In genomic region chr12:6140646-6141045, GRCh38 we compare ENCODE assay signal across 9 cellular contexts. TPM values are rescaled to one million over a fixed set of nuclear protein-coding genes. Genes with fewer than 3 reads are reported as not detected.
DNase-seq lines count a peak whose midpoint lies in the region; ATAC-seq and TF ChIP-seq lines count a peak whose summit lies in the region.
"Had no signal": no experiment of that assay in that cellular context is flagged by ENCODE, and none has a peak within 500 bp of the region (broad histone marks: within the 10 kb centered on the region; RNA-seq: fewer than 3 reads in every experiment).

No MANE protein-coding gene starts in this region.

- intact Hi-C loops in PC-3 (cut with micrococcal nuclease) = no loop called here

- no TSS peak for BruUV-seq in PC-3 (replicated peaks; lab: Mats Ljungman, UMichigan)

- no peaks in the 10 kb centered on the region for H3F3A ChIP-seq in PC-3 (ENCODE audit: low read length, unreplicated experiment)

- peak overlapping the region; percentile 75 to 89 (median 82) for H3K4me2 ChIP-seq in BLaER1 treated with 17β-estradiol and CSF1 and Interleukin-3, amounts not matched to agents 10 nM and 100 nM
- no peak overlapping the region for H3K4me2 ChIP-seq in PC-3 (ENCODE audit: low read length)

- no peak overlapping the region for H2AFZ ChIP-seq in PC-3 (ENCODE audit: low read length)

- CTCF ChIA-PET in PC-3 (lab: Charles Lee) = no interaction called here

- POLR2A ChIA-PET in PC-3 (lab: Charles Lee; ENCODE audit: unreplicated experiment) = no interaction called here

- H3K36me3 ChIP-seq in BLaER1 treated with 17β-estradiol and CSF1 and Interleukin-3, amounts not matched to agents 10 nM and 100 nM = no peaks in the 10 kb centered on the region
- no peaks in the 10 kb centered on the region for H3K36me3 ChIP-seq in RWPE2 (ENCODE audit: low read depth)
- no peaks in the 10 kb centered on the region for H3K36me3 ChIP-seq in neutrophil
- no peaks in the 10 kb centered on the region for H3K36me3 ChIP-seq in PC-3 (ENCODE audit: low read depth, low read length)

- H3K36me3 Mint-ChIP-seq in endothelial cell (ENCODE audit: low read depth, unreplicated experiment) = peaks cover 3% of the 10 kb centered on the region

- DNase-seq in RWPE2 (ENCODE audit: low spot score) = peak; percentile 9
- no peak for DNase-seq in endothelial cell (ENCODE audit: low spot score)
- no peak for DNase-seq in stimulated activated CD4-positive, alpha-beta T cell treated with anti-CD3 and anti-CD28 coated beads, Interleukin-4, amount 100 ng/mL, for 1 hour
- DNase-seq in PC-3 = no peak
- DNase-seq in NCI-H1417 treated with DMSO at 0.1 percent for 48 hours (lab: John Stamatoyannopoulos, UW) = no peak
- DNase-seq: NCI-H2171 had no signal

- ATAC-seq in RWPE2 (ENCODE audit: low read depth) (no peak), PC-3 (no peak), GM18517 (IDR thresholded peaks at IDR 0.05; ENCODE audit: unreplicated experiment) (no peak)

- H3K9me2 ChIP-seq in PC-3 (replicated peaks; ENCODE audit: low read length) = no peaks in the 10 kb centered on the region

- no peak overlapping the region for H3K4me3 Mint-ChIP-seq in endothelial cell (ENCODE audit: unreplicated experiment)

- peak overlapping the region; percentile 80 to 90 (median 86) for H3K9ac ChIP-seq in BLaER1 treated with 17β-estradiol and CSF1 and Interleukin-3, amounts not matched to agents 10 nM and 100 nM
- no peak overlapping the region for H3K9ac ChIP-seq in PC-3 (ENCODE audit: low read length)

- TF ChIP-seq CTCF in RWPE2 (IDR thresholded peaks at IDR 0.05; ENCODE audit: poor library complexity, severe bottlenecking) (no peak), endothelial cell (IDR thresholded peaks at IDR 0.05; ENCODE audit: unreplicated experiment) (no peak), neutrophil (IDR thresholded peaks at IDR 0.05) (no peak), PC-3 (conservative IDR thresholded peaks at IDR 0.05; ENCODE audit: low read depth, low read length) (no peak)

- H3K27ac ChIP-seq in BLaER1 treated with 17β-estradiol and CSF1 and Interleukin-3, amounts not matched to agents 10 nM and 100 nM = peak overlapping the region; percentile 96 to 99 (median 98)
- H3K27ac ChIP-seq in RWPE2 (ENCODE audit: poor library complexity, severe bottlenecking) = no peak overlapping the region
- H3K27ac ChIP-seq in neutrophil = peak overlapping the region; percentile 97
- H3K27ac ChIP-seq in PC-3 (ENCODE audit: low read length) = no peak overlapping the region

- H3K27me3 ChIP-seq in BLaER1 treated with 17β-estradiol and CSF1 and Interleukin-3, amounts not matched to agents 10 nM and 100 nM = no peaks in the 10 kb centered on the region
- H3K27me3 ChIP-seq in RWPE2 (ENCODE audit: insufficient read depth, poor library complexity, severe bottlenecking) (no peaks in the 10 kb centered on the region), neutrophil (no peaks in the 10 kb centered on the region), PC-3 (ENCODE audit: low read length) (no peaks in the 10 kb centered on the region)

- H3K4me3 ChIP-seq in BLaER1 treated with 17β-estradiol and CSF1 and Interleukin-3, amounts not matched to agents 10 nM and 100 nM = peak overlapping the region in 7 of 10 experiments; percentile 0 to 17 (median 12); a peak in 7 of 20 replicates
- H3K4me3 ChIP-seq in RWPE2 (ENCODE audit: severe bottlenecking) (no peak overlapping the region), neutrophil (ENCODE audit: low read depth in 1 of 2, low read length in 1 of 2) (peak overlapping the region; percentile 16 to 21), PC-3 (ENCODE audit: low read length) (no peak overlapping the region)

- peaks cover 0 to 35% (median 11%) of the 10 kb centered on the region in 11 experiments; a peak in 13 of 22 replicates for H3K9me3 ChIP-seq in BLaER1 treated with 17β-estradiol and CSF1 and Interleukin-3, amounts not matched to agents 10 nM and 100 nM (replicated peaks in 1 of 11)
- H3K9me3 ChIP-seq in RWPE2 (ENCODE audit: severe bottlenecking) = no peaks in the 10 kb centered on the region
- H3K9me3 ChIP-seq in neutrophil = no peaks in the 10 kb centered on the region
- no peaks in the 10 kb centered on the region for H3K9me3 ChIP-seq in PC-3 (ENCODE audit: low read length)

- peaks cover 2% of the 10 kb centered on the region for H3K27me3 Mint-ChIP-seq in endothelial cell (ENCODE audit: unreplicated experiment)

- H3K27ac Mint-ChIP-seq in endothelial cell (ENCODE audit: unreplicated experiment) = peak overlapping the region; percentile 90

- peaks cover 52 to 95% (median 79%) of the 10 kb centered on the region in 10 experiments for H3K4me1 ChIP-seq in BLaER1 treated with 17β-estradiol and CSF1 and Interleukin-3, amounts not matched to agents 10 nM and 100 nM
- H3K4me1 ChIP-seq in RWPE2 (ENCODE audit: insufficient read depth, poor library complexity, severe bottlenecking) (no peaks in the 10 kb centered on the region), neutrophil (ENCODE audit: control insufficient read depth in 1 of 2, insufficient read depth in 1 of 2, low read depth in 1 of 2, low read length in 1 of 2) (peaks cover 60% of the 10 kb centered on the region in 2 experiments), PC-3 (ENCODE audit: insufficient read depth, low read length) (no peaks in the 10 kb centered on the region)

- H4K20me1 ChIP-seq in BLaER1 treated with 17β-estradiol and CSF1 and Interleukin-3, amounts not matched to agents 10 nM and 100 nM = no peaks in the 10 kb centered on the region
- H4K20me1 ChIP-seq in PC-3 (ENCODE audit: low read length) = no peaks in the 10 kb centered on the region

- no peaks in the 10 kb centered on the region for H3K9me3 Mint-ChIP-seq in endothelial cell (ENCODE audit: unreplicated experiment)

- H3K79me2 ChIP-seq in PC-3 (ENCODE audit: low read length) = no peaks in the 10 kb centered on the region

- peaks cover 30% of the 10 kb centered on the region for H3K4me1 Mint-ChIP-seq in endothelial cell (ENCODE audit: unreplicated experiment)

RNA-seq across cellular contexts. Expression of gene VWF, which starts 16.2 kb away (rescaled TPM):
- 56.0 TPM for total RNA-seq in endothelial cell (ENCODE audit: unreplicated experiment)
- total RNA-seq in PC-3 (2014; rRNA removed) = not detected in 2 replicates

RNA-seq across cellular contexts. Expression of gene CD9, which starts 59.6 kb away (rescaled TPM):
- 67.2 TPM for total RNA-seq in endothelial cell (ENCODE audit: unreplicated experiment)
- total RNA-seq in PC-3 (2014; rRNA removed) = 153 and 174 TPM in 2 replicates

Comparison
In these comparisons a context has a peak if more than half of its experiments do, and no peak if none do; other contexts are left out.
1. H3K27ac ChIP-seq: peak in BLaER1 treated with 17β-estradiol and CSF1 and Interleukin-3, amounts not matched to agents 10 nM and 100 nM (11 of 11) and neutrophil (single experiment); none in RWPE2 (single experiment) and PC-3 (single experiment).
2. H3K4me3 ChIP-seq: peak in BLaER1 treated with 17β-estradiol and CSF1 and Interleukin-3, amounts not matched to agents 10 nM and 100 nM (7 of 10) and neutrophil (2 of 2); none in RWPE2 (single experiment) and PC-3 (single experiment).
3. RNA of gene VWF, which starts 16.2 kb away (total RNA-seq): 56.0 TPM in endothelial cell (single experiment); not detected in PC-3; every median in the first group is over 10 times any median in the second.